ENCODE assay signal across 1 cellular context in the genomic region with DNA sequence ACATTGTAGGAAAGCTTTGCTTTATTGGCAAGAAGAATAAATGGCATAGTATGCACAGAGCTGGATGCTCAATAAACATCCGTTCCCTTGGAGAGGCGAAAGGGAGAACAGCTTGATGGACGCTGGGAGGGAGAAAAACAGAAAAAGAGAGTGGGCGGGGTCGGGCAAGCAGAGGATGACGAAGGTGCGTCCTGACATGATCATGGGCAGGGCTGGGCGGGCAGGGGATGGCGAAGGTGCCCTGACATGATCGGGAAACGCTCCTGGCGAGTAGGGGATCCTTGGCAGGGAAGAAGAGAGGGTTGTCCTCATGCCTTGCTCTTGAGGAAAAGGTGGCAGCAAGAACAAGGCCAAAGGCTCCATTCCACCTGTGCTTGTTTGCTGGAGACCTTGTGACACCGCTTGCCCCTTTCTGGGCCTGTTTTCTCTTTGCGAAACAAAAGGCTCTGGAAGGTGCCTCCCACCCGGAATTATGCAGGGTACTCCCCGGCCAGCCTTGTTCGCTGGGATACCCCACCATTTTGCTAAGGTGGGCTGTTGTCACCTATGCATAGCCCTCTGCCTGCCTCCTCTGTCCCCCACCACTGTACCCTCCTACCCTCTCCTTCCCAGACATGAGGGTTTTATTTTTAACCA.
TF ChIP-seq lines count a peak whose summit lies in the region.

No MANE protein-coding gene starts in this region.

TF ChIP-seq in WTC11, 78 proteins besides CTCF, POLR2A, EP300 and RAD21 (continued from another document):
- TF ChIP-seq, protein P1, sequence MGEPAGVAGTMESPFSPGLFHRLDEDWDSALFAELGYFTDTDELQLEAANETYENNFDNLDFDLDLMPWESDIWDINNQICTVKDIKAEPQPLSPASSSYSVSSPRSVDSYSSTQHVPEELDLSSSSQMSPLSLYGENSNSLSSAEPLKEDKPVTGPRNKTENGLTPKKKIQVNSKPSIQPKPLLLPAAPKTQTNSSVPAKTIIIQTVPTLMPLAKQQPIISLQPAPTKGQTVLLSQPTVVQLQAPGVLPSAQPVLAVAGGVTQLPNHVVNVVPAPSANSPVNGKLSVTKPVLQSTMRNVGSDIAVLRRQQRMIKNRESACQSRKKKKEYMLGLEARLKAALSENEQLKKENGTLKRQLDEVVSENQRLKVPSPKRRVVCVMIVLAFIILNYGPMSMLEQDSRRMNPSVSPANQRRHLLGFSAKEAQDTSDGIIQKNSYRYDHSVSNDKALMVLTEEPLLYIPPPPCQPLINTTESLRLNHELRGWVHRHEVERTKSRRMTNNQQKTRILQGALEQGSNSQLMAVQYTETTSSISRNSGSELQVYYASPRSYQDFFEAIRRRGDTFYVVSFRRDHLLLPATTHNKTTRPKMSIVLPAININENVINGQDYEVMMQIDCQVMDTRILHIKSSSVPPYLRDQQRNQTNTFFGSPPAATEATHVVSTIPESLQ (CRISPR knock-in tag; IDR thresholded peaks at IDR 0.05) = no peak
- TF ChIP-seq, protein P2, sequence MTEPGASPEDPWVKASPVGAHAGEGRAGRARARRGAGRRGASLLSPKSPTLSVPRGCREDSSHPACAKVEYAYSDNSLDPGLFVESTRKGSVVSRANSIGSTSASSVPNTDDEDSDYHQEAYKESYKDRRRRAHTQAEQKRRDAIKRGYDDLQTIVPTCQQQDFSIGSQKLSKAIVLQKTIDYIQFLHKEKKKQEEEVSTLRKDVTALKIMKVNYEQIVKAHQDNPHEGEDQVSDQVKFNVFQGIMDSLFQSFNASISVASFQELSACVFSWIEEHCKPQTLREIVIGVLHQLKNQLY (CRISPR knock-in tag; IDR thresholded peaks at IDR 0.05) = no peak
- TF ChIP-seq CREB1 (CRISPR knock-in tag; IDR thresholded peaks at IDR 0.05) = no peak
- TF ChIP-seq ZNF121 (CRISPR knock-in tag; IDR thresholded peaks at IDR 0.05) = no peak
- TF ChIP-seq ZNF232 (CRISPR knock-in tag; IDR thresholded peaks at IDR 0.05) = no peak
- no peak for TF ChIP-seq SOX15 (CRISPR knock-in tag; IDR thresholded peaks at IDR 0.05)
- TF ChIP-seq ZNF263 (CRISPR knock-in tag; IDR thresholded peaks at IDR 0.05; ENCODE audit: low read depth) = no peak
- TF ChIP-seq, protein P3, sequence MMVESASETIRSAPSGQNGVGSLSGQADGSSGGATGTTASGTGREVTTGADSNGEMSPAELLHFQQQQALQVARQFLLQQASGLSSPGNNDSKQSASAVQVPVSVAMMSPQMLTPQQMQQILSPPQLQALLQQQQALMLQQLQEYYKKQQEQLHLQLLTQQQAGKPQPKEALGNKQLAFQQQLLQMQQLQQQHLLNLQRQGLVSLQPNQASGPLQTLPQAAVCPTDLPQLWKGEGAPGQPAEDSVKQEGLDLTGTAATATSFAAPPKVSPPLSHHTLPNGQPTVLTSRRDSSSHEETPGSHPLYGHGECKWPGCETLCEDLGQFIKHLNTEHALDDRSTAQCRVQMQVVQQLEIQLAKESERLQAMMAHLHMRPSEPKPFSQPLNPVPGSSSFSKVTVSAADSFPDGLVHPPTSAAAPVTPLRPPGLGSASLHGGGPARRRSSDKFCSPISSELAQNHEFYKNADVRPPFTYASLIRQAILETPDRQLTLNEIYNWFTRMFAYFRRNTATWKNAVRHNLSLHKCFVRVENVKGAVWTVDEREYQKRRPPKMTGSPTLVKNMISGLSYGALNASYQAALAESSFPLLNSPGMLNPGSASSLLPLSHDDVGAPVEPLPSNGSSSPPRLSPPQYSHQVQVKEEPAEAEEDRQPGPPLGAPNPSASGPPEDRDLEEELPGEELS (CRISPR knock-in tag; IDR thresholded peaks at IDR 0.05) = no peak
- TF ChIP-seq, protein P4, sequence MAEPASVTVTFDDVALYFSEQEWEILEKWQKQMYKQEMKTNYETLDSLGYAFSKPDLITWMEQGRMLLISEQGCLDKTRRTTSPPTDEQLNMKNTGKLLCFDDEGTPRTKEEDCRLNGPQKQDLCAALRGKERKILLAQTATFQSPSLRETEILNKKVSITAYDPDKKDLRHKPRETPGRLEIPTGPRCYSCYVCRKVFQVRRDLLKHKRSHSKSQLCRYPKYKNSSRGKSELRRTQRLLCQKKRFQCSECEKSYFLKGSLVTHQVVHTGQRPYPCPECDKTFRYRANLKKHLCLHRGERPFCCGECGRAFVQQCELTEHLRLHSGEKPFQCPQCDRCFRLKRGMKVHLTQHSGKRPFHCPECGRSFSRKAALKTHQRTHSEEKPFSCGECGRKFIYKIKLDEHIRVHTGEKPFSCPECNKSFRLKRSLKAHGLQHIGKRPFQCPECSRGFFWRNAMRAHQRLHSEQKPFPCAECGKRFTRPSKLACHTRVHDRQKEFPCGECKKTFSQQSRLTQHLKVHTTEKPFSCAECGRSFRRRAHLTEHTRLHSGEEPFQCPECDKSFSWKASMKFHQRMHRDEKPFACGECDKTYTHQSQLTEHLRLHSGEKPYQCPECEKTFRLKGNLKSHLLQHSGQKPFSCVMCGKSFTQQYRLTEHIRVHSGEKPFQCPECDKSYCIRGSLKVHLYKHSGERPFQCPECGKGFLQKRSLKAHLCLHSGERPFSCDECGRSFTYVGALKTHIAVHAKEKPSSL (CRISPR knock-in tag; conservative IDR thresholded peaks at IDR 0.05) = no peak
